10 cellular contexts compared by ENCODE assay signal in the genomic region with DNA sequence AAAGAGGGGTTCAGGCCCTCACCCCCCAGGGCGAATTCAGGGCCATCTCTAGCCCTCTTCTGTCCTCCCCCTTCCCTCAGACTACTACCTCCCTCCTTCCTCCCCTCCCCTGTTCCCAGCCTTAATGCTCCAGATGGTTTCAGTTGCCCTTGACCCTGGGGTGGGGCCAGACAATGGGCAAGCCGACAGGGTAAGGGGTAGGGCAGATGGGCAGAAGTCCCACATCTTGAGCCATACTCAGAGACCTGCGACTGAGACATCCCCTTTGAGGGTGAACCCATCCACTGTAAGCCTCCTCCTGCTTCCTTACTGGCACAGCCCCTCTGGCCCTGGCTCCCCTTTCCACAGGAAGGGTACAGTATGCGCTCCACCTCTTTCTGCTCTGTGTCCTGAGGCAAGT. TPM values are rescaled to one million over a fixed set of nuclear protein-coding genes. Genes with fewer than 3 reads are reported as not detected.
DNase-seq lines count a peak whose midpoint lies in the region; ATAC-seq lines count a peak whose summit lies in the region.
"Had no signal": no experiment of that assay in that cellular context is flagged by ENCODE, and none has a peak within 500 bp of the region (broad histone marks: within the 10 kb centered on the region; RNA-seq: fewer than 3 reads in every experiment).

No MANE protein-coding gene starts in this region.

- H3K27me3 Mint-ChIP-seq in CD4-positive, CD25-positive, alpha-beta regulatory T cell = peaks cover 4% of the 10 kb centered on the region
- peaks cover 5% of the 10 kb centered on the region for H3K27me3 Mint-ChIP-seq in activated naive CD8-positive, alpha-beta T cell treated with anti-CD3 and anti-CD28 coated beads for 36 hours

- H3K4me3 Mint-ChIP-seq in CD4-positive, CD25-positive, alpha-beta regulatory T cell = peak overlapping the region; percentile 33 to 99 (median 96)
- peak overlapping the region; percentile 95 for H3K4me3 Mint-ChIP-seq in activated naive CD8-positive, alpha-beta T cell treated with anti-CD3 and anti-CD28 coated beads for 36 hours

- peaks cover 0 to 2% (median 0%) of the 10 kb centered on the region in 7 donors for H3K9me3 Mint-ChIP-seq in CD4-positive, CD25-positive, alpha-beta regulatory T cell
- H3K9me3 Mint-ChIP-seq in activated naive CD8-positive, alpha-beta T cell treated with anti-CD3 and anti-CD28 coated beads for 36 hours = no peaks in the 10 kb centered on the region

- H3K9ac ChIP-seq in HUES48 (ENCODE audit: low read depth, low read length) = no peak overlapping the region

- no peaks in the 10 kb centered on the region for H3K27me3 ChIP-seq in CD4-positive, CD25-positive, alpha-beta regulatory T cell (ENCODE audit: control insufficient read depth, insufficient read depth, low read length)
- no peaks in the 10 kb centered on the region for H3K27me3 ChIP-seq in HUES48 (ENCODE audit: control insufficient read depth, insufficient read depth, low read length)

- peaks cover 14 to 40% (median 31%) of the 10 kb centered on the region in 4 donors for H3K4me1 Mint-ChIP-seq in CD4-positive, CD25-positive, alpha-beta regulatory T cell
- peaks cover 25% of the 10 kb centered on the region for H3K4me1 Mint-ChIP-seq in activated naive CD8-positive, alpha-beta T cell treated with anti-CD3 and anti-CD28 coated beads for 36 hours

- peaks cover 11% of the 10 kb centered on the region for H3K36me3 Mint-ChIP-seq in CD4-positive, CD25-positive, alpha-beta regulatory T cell
- H3K36me3 Mint-ChIP-seq in activated naive CD8-positive, alpha-beta T cell treated with anti-CD3 and anti-CD28 coated beads for 36 hours = peaks cover 39% of the 10 kb centered on the region

- H3K27ac ChIP-seq in CD4-positive, CD25-positive, alpha-beta regulatory T cell (ENCODE audit: insufficient read depth, low read length, poor library complexity, severe bottlenecking) = no peak overlapping the region
- H3K27ac ChIP-seq in HUES48 (ENCODE audit: low read depth, low read length) = peak overlapping the region; percentile 100
- H3K27ac ChIP-seq in mesodermal cell (ENCODE audit: low read depth, low read length, severe bottlenecking) = no peak overlapping the region

- no peak for ATAC-seq in CD4-positive, CD25-positive, alpha-beta regulatory T cell (ENCODE audit: low read depth in 2 of 2)
- ATAC-seq in HG02588 (IDR thresholded peaks at IDR 0.05; ENCODE audit: unreplicated experiment) = no peak

- no peak overlapping the region for H3K4me3 ChIP-seq in CD4-positive, CD25-positive, alpha-beta regulatory T cell (ENCODE audit: low read depth, low read length)
- H3K4me3 ChIP-seq in HUES48 (ENCODE audit: low read depth, low read length) (peak overlapping the region; percentile 95; the same call in 1 of the 2 replicates), mesodermal cell (ENCODE audit: extremely low read depth, insufficient read depth, low read length, poor library complexity, severe bottlenecking) (peak overlapping the region; percentile 95)

- H3K9me3 ChIP-seq in CD4-positive, CD25-positive, alpha-beta regulatory T cell (ENCODE audit: control insufficient read depth in 2 of 2, low read length in 2 of 2) = no peaks in the 10 kb centered on the region
- no peaks in the 10 kb centered on the region for H3K9me3 ChIP-seq in HUES48 (ENCODE audit: control insufficient read depth, insufficient read depth, low read length)
- H3K9me3 ChIP-seq in mesodermal cell (ENCODE audit: control insufficient read depth, low read length) = no peaks in the 10 kb centered on the region

- peaks cover 37% of the 10 kb centered on the region for H3K4me1 ChIP-seq in CD4-positive, CD25-positive, alpha-beta regulatory T cell (ENCODE audit: control insufficient read depth, insufficient read depth, low read length, poor library complexity, severe bottlenecking)
- H3K4me1 ChIP-seq in HUES48 (ENCODE audit: control insufficient read depth, insufficient read depth, low read length) (peaks cover 24% of the 10 kb centered on the region), mesodermal cell (ENCODE audit: control insufficient read depth, insufficient read depth, low read length, poor library complexity, severe bottlenecking) (peaks cover 17% of the 10 kb centered on the region)

- DNase-seq in CD4-positive, CD25-positive, alpha-beta regulatory T cell = no peak
- no peak for DNase-seq in activated naive CD8-positive, alpha-beta T cell treated with anti-CD3 and anti-CD28 coated beads for 36 hours
- DNase-seq in NCI-H510A treated with DMSO at 0.1 percent for 48 hours (lab: John Stamatoyannopoulos, UW) = no peak
- DNase-seq in D341Med (ENCODE audit: low spot score) = no peak
- no peak for DNase-seq in dermis blood vessel endothelial cell
- DNase-seq: activated gamma-delta T cell treated with Interleukin-2 at 50 U/mL for 16 hours, small intestine had no signal

- H3K36me3 ChIP-seq in CD4-positive, CD25-positive, alpha-beta regulatory T cell (ENCODE audit: control insufficient read depth, insufficient read depth, low read length) = no peaks in the 10 kb centered on the region
- peaks cover 47% of the 10 kb centered on the region for H3K36me3 ChIP-seq in HUES48 (ENCODE audit: control insufficient read depth, insufficient read depth, low read length)
- peaks cover 56% of the 10 kb centered on the region for H3K36me3 ChIP-seq in mesodermal cell (ENCODE audit: control insufficient read depth, insufficient read depth, low read length)

- H3K27ac Mint-ChIP-seq in CD4-positive, CD25-positive, alpha-beta regulatory T cell = peak overlapping the region in 1 of 3 donors; percentile 71
- no peak overlapping the region for H3K27ac Mint-ChIP-seq in activated naive CD8-positive, alpha-beta T cell treated with anti-CD3 and anti-CD28 coated beads for 36 hours

- 95 to 100% methylated on average over 2 to 4 of the region's 4 CpGs for WGBS in mesodermal cell (ENCODE audit: insufficient coverage in 2 of 2), 2 experiments

RNA-seq across cellular contexts. Expression of a gene that starts 1.9 kb away (rescaled TPM):
- 16.0 TPM for total RNA-seq in CD4-positive, CD25-positive, alpha-beta regulatory T cell
- 10 to 100 TPM in 2 of 4 donors, 1 to 10 TPM in 2; 6.5 to 11.4 (median 9.2) TPM for polyA plus RNA-seq in CD4-positive, CD25-positive, alpha-beta regulatory T cell
- total RNA-seq in activated naive CD8-positive, alpha-beta T cell treated with anti-CD3 and anti-CD28 coated beads for 36 hours = 10 to 100 TPM; 32.4 to 33.1 TPM
- 27.5 TPM for polyA plus RNA-seq in mesodermal cell (2013, experiment 1 of 2)
- 25.1 TPM for polyA plus RNA-seq in mesodermal cell (2013, experiment 2 of 2)
- total RNA-seq in dermis blood vessel endothelial cell = 27.1 and 28.1 TPM in 2 replicates

RNA-seq across cellular contexts. Expression of a gene that starts 2.1 kb away (rescaled TPM):
- 338 TPM for total RNA-seq in CD4-positive, CD25-positive, alpha-beta regulatory T cell
- 100 to 1,000 TPM; 175 to 215 (median 194) TPM for polyA plus RNA-seq in CD4-positive, CD25-positive, alpha-beta regulatory T cell
- 100 to 1,000 TPM; 369 to 377 TPM for total RNA-seq in activated naive CD8-positive, alpha-beta T cell treated with anti-CD3 and anti-CD28 coated beads for 36 hours
- polyA plus RNA-seq in mesodermal cell (2013, experiment 1 of 2) = 272 TPM
- 258 TPM for polyA plus RNA-seq in mesodermal cell (2013, experiment 2 of 2)
- total RNA-seq in dermis blood vessel endothelial cell = 153 and 156 TPM in 2 replicates

RNA-seq across cellular contexts. Expression of a gene that starts 40.5 kb away (rescaled TPM):
- 1.8 TPM for total RNA-seq in CD4-positive, CD25-positive, alpha-beta regulatory T cell
- polyA plus RNA-seq in CD4-positive, CD25-positive, alpha-beta regulatory T cell = under 1 TPM in 1 of 4 donors, not detected in 3; 0.22 TPM
- 1 to 10 TPM; 1.1 to 1.4 TPM for total RNA-seq in activated naive CD8-positive, alpha-beta T cell treated with anti-CD3 and anti-CD28 coated beads for 36 hours
- polyA plus RNA-seq in mesodermal cell (2013, experiment 1 of 2) = 22.2 TPM
- polyA plus RNA-seq in mesodermal cell (2013, experiment 2 of 2) = 17.6 TPM
- total RNA-seq in dermis blood vessel endothelial cell = 24.7 and 44.4 TPM in 2 replicates

RNA-seq across cellular contexts. Expression of a gene that starts 49.6 kb away (rescaled TPM):
- total RNA-seq in CD4-positive, CD25-positive, alpha-beta regulatory T cell = not detected
- not detected for polyA plus RNA-seq in CD4-positive, CD25-positive, alpha-beta regulatory T cell
- total RNA-seq in activated naive CD8-positive, alpha-beta T cell treated with anti-CD3 and anti-CD28 coated beads for 36 hours = under 1 TPM in 1 of 2 experiments, not detected in 1; 0.58 TPM
- polyA plus RNA-seq in mesodermal cell (2013, experiment 1 of 2) = 10.8 TPM
- polyA plus RNA-seq in mesodermal cell (2013, experiment 2 of 2) = 5.8 TPM
- 1.1 and 2.7 TPM in 2 replicates for total RNA-seq in dermis blood vessel endothelial cell
